8 cellular contexts compared by ENCODE assay signal in genomic region chr6:6547111-6547879, GRCh38. TPM values are rescaled to one million over a fixed set of nuclear protein-coding genes. Genes with fewer than 3 reads are reported as not detected.
A peak's percentile ranks its signal among the peaks of the same experiment; 100 is the strongest.
DNase-seq lines count a peak whose midpoint lies in the region; ATAC-seq, FAIRE-seq and TF ChIP-seq lines count a peak whose summit lies in the region.

No MANE protein-coding gene starts in this region.

- TF ChIP-seq POLR2A in ovary (IDR thresholded peaks at IDR 0.05) (no peak), tibial nerve (IDR thresholded peaks at IDR 0.05) (no peak)

- H3K9me3 Mint-ChIP-seq in GM23338: peaks cover 12% of the 10 kb centered on the region
- no peaks in the 10 kb centered on the region for H3K9me3 Mint-ChIP-seq in activated naive CD8-positive, alpha-beta T cell (ENCODE audit: low read depth)

- H3K4me3 Mint-ChIP-seq in GM23338: peak overlapping the region; percentile 69
- H3K4me3 Mint-ChIP-seq in activated naive CD8-positive, alpha-beta T cell: peak overlapping the region; percentile 86

- H3K27me3 ChIP-seq in GM23338 (ENCODE audit: insufficient read depth) (peaks cover 21% of the 10 kb centered on the region), ovary (no peaks in the 10 kb centered on the region), tibial nerve (no peaks in the 10 kb centered on the region)

- no peaks in the 10 kb centered on the region for H3F3A ChIP-seq in GM23338 (replicated peaks; ENCODE audit: low read depth)

- TF ChIP-seq CTCF in GM23338 (conservative IDR thresholded peaks at IDR 0.05; ENCODE audit: low read depth in 2 of 2): peak; percentile 94
- TF ChIP-seq CTCF in ovary (IDR thresholded peaks at IDR 0.05): peak; percentile 56 to 79 (median 60)
- TF ChIP-seq CTCF in tibial nerve (IDR thresholded peaks at IDR 0.05): peak; percentile 89 to 95 (median 90)

- intact Hi-C loops in Right ventricle myocardium superior (cut with DNase I) (loop anchor here (1.0 kb wide), 1 partner anchor 490 kb away; no protein-coding TSS in a partner anchor), ovary (cut with DNase I) (loop anchor here (5.0 to 10.0 kb wide), 3 partner anchors 492 to 1405 kb away; no protein-coding TSS in a partner anchor)

- peak overlapping the region; percentile 85 for H3K27ac Mint-ChIP-seq in GM23338
- H3K27ac Mint-ChIP-seq in activated naive CD8-positive, alpha-beta T cell: peak overlapping the region; percentile 3

- H4K20me1 ChIP-seq in GM23338 (replicated peaks; ENCODE audit: insufficient read depth): no peaks in the 10 kb centered on the region

- H3K36me3 ChIP-seq in GM23338 (ENCODE audit: insufficient read depth) (no peaks in the 10 kb centered on the region), SK-N-MC (ENCODE audit: insufficient read depth, low read length) (no peaks in the 10 kb centered on the region), ovary (no peaks in the 10 kb centered on the region), tibial nerve (no peaks in the 10 kb centered on the region)

- peak overlapping the region; percentile 56 for H3K4me3 ChIP-seq in GM23338
- no peak overlapping the region for H3K4me3 ChIP-seq in SK-N-MC
- H3K4me3 ChIP-seq in ovary: peak overlapping the region; percentile 34
- peak overlapping the region; percentile 24 to 54 (median 44) for H3K4me3 ChIP-seq in tibial nerve

- peak overlapping the region; percentile 82 for H3K27ac ChIP-seq in GM23338 (ENCODE audit: low read depth)
- H3K27ac ChIP-seq in SK-N-MC: no peak overlapping the region
- H3K27ac ChIP-seq in ovary: no peak overlapping the region
- H3K27ac ChIP-seq in tibial nerve: peak overlapping the region in 1 of 4 donors; percentile 47

- 18 to 23% (median 20%) methylated on average over 14 of the region's 14 CpGs for WGBS in ovary, 3 donors
- 21 to 25% methylated on average over 14 of the region's 14 CpGs for WGBS in tibial nerve, 2 donors

- H3K27me3 Mint-ChIP-seq in GM23338 (ENCODE audit: insufficient read depth, low read depth, poor library complexity): peaks cover 25% of the 10 kb centered on the region
- peaks cover 5% of the 10 kb centered on the region for H3K27me3 Mint-ChIP-seq in activated naive CD8-positive, alpha-beta T cell

- TF ChIP-seq EP300 in ovary (IDR thresholded peaks at IDR 0.05) (no peak), tibial nerve (IDR thresholded peaks at IDR 0.05) (peak in 1 of 2 donors; percentile 16)

- ATAC-seq in GM23338 (peak; percentile 89), Right ventricle myocardium superior (ENCODE audit: poor library complexity) (peak; percentile 97)

- H3K4me1 Mint-ChIP-seq in GM23338: peaks cover 21% of the 10 kb centered on the region
- peaks cover 4% of the 10 kb centered on the region for H3K4me1 Mint-ChIP-seq in activated naive CD8-positive, alpha-beta T cell (ENCODE audit: low read depth)

- H3K9me3 ChIP-seq in SK-N-MC (ENCODE audit: low read depth, low read length) (no peaks in the 10 kb centered on the region), ovary (no peaks in the 10 kb centered on the region), tibial nerve (no peaks in the 10 kb centered on the region)

- H3K36me3 Mint-ChIP-seq in GM23338 (ENCODE audit: low read depth): peaks cover 7% of the 10 kb centered on the region; the same call in 2 of the 3 replicates
- H3K36me3 Mint-ChIP-seq in activated naive CD8-positive, alpha-beta T cell: no peaks in the 10 kb centered on the region

- peak overlapping the region; percentile 82; the same call in 1 of the 2 replicates for H2AFZ ChIP-seq in GM23338

- H3K9ac ChIP-seq in SK-N-MC (ENCODE audit: insufficient read length): no peak overlapping the region

- H3K4me1 ChIP-seq in GM23338 (ENCODE audit: insufficient read depth) (peaks cover 11% of the 10 kb centered on the region), ovary (ENCODE audit: insufficient read depth) (peaks cover 6% of the 10 kb centered on the region), tibial nerve (peaks cover 0 to 14% (median 10%) of the 10 kb centered on the region in 4 donors)

- peak; percentile 41 for FAIRE-seq in G401.6 (lab: Jason Lieb, UNC)

- H3K79me2 ChIP-seq in GM23338 (replicated peaks; ENCODE audit: insufficient read depth): no peaks in the 10 kb centered on the region

- no peaks in the 10 kb centered on the region for H3K9me2 ChIP-seq in GM23338 (ENCODE audit: insufficient read depth)

- DNase-seq in GM23338 (ENCODE audit: low spot score): peak; percentile 90
- peak; percentile 70 for DNase-seq in LHCN-M2 (ENCODE audit: low read depth)
- DNase-seq in SK-N-MC (ENCODE audit: low read depth, low spot score): peak; percentile 55
- peak; percentile 90 for DNase-seq in Right ventricle myocardium superior
- DNase-seq in ovary: peak; percentile 63 to 84 (median 79)
- DNase-seq in tibial nerve (ENCODE audit: low spot score in 2 of 2): peak; percentile 89 to 97

- peak overlapping the region; percentile 83 for H3K4me2 ChIP-seq in GM23338

TF ChIP-seq in GM23338, 12 proteins besides CTCF, POLR2A, EP300 and RAD21:
- TF ChIP-seq ETS1 (IDR thresholded peaks at IDR 0.05) (peak; percentile 47; the same call in 1 of the 2 replicates), EZH2phosphoT487 (IDR thresholded peaks at IDR 0.05; ENCODE audit: unreplicated experiment) (no peak)

RNA-seq across cellular contexts. Expression of gene LY86, which starts 41.2 kb away (rescaled TPM):
- total RNA-seq in GM23338 (2014; rRNA removed; shearing (Covaris generic)): not detected in 2 replicates
- polyA plus RNA-seq in GM23338 (2016; fragmentation: Nextera tagmentation; extraction: Ambion mirVana) (0.28 and 0.29 TPM in 2 replicates), ovary (10 to 100 TPM in 1 of 2 donors, 1 to 10 TPM in 1; 2.4 to 13.8 TPM)
- total RNA-seq in LHCN-M2 (2014; rRNA removed) (not detected in 2 replicates), Right ventricle myocardium superior (0.89 TPM), ovary (1 to 10 TPM; 1.3 to 3.1 (median 1.7) TPM), tibial nerve (1 to 10 TPM in 3 of 4 donors, under 1 TPM in 1; 0.60 to 8.3 (median 4.5) TPM)
- polyA plus RNA-seq in LHCN-M2 (2012): not detected
